Comparison of ENCODE assay signal across 18 cellular contexts in the genomic region with DNA sequence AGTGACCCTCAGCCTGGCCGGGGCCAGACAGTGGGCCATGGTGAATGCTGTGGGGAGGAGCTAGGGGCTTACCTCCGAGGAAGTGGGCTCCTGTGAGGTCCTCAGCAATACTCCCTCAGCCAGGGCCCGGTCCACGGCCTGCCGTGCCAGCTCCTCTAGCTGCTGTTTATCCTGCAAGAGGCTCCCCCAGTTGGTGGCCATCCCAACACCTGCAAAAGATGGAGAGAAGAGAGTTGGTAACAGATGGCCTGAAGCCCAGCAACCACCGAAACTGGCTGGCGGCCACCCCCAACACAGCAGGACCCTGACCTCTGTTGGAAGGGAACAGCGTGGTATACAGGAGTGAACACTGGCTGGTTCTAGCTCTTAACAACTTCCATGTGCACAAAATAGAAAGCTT. TPM values are rescaled to one million over a fixed set of nuclear protein-coding genes. Genes with fewer than 3 reads are reported as not detected.
A peak's percentile ranks its signal among the peaks of the same experiment; 100 is the strongest.
DNase-seq lines count a peak whose midpoint lies in the region; TF ChIP-seq lines count a peak whose summit lies in the region.
"Had no signal": no experiment of that assay in that cellular context is flagged by ENCODE, and none has a peak within 500 bp of the region (broad histone marks: within the 10 kb centered on the region; RNA-seq: fewer than 3 reads in every experiment).

No MANE protein-coding gene starts in this region.

- peak overlapping the region; percentile 45; the same call in 1 of the 2 replicates for H2AFZ ChIP-seq in OCI-LY7 (ENCODE audit: low read length)

- TF ChIP-seq CTCF in OCI-LY7 (conservative IDR thresholded peaks at IDR 0.05; ENCODE audit: low read length): no peak

- CTCF ChIA-PET in OCI-LY7 (lab: Charles Lee; ENCODE audit: unreplicated experiment): interaction anchor here (0.7 to 1.3 kb wide), 5 partner anchors 19 to 77 kb away, joined by 3 to 8 read pairs (median 4); a partner anchor contains a TSS

- no peaks in the 10 kb centered on the region for H4K20me1 ChIP-seq in OCI-LY7 (ENCODE audit: insufficient read depth, low read length)
- H4K20me1 ChIP-seq: BLaER1 had no signal

- H3K9me2 ChIP-seq in OCI-LY7 (ENCODE audit: insufficient read depth, low read length): no peaks in the 10 kb centered on the region
- H3K9me2 ChIP-seq: SK-N-SH had no signal

- POLR2A ChIA-PET in OCI-LY7 (lab: Charles Lee): interaction anchor here (0.6 to 2.0 kb wide), 8 partner anchors 8 to 326 kb away, joined by 3 to 10 read pairs (median 4); a partner anchor contains a TSS

- H3K79me2 ChIP-seq in OCI-LY7 (ENCODE audit: insufficient read depth, low read depth, low read length): peaks cover 13% of the 10 kb centered on the region; the same call in 1 of the 2 replicates

- H3K4me1 ChIP-seq in OCI-LY7 (ENCODE audit: insufficient read depth, low read length, poor library complexity, severe bottlenecking) (peaks cover 69% of the 10 kb centered on the region), skeletal muscle tissue (ENCODE audit: control insufficient read depth in 3 of 3, insufficient read depth in 3 of 3, low read length in 3 of 3) (peaks cover 34 to 37% (median 36%) of the 10 kb centered on the region in 3 donors)

- no peaks in the 10 kb centered on the region for H3K27me3 ChIP-seq in skeletal muscle tissue (ENCODE audit: control insufficient read depth in 3 of 3, insufficient read depth in 3 of 3, low read length in 3 of 3)
- H3K27me3 ChIP-seq: BLaER1, thyroid gland had no signal

- intact Hi-C loops in OCI-LY7 (cut with micrococcal nuclease; ENCODE audit: unreplicated experiment): loop anchor here (10.0 kb wide), 1 partner anchor 143 kb away; a partner anchor contains a TSS

- DNase-seq in NCI-H146 (lab: John Stamatoyannopoulos, UW): peak; percentile 18
- DNase-seq in NCI-H146 treated with DMSO at 0.1 percent for 48 hours (lab: John Stamatoyannopoulos, UW; ENCODE audit: unreplicated experiment): no peak
- DNase-seq in OCI-LY7 (ENCODE audit: low spot score): no peak
- DNase-seq in germinal center (ENCODE audit: low spot score): peak; percentile 38
- DNase-seq in NOMO-1 (lab: John Stamatoyannopoulos, UW; ENCODE audit: unreplicated experiment in 2 of 2): no peak
- DNase-seq in AML-193 (lab: John Stamatoyannopoulos, UW): no peak
- DNase-seq in hypothalamus (lab: John Stamatoyannopoulos, UW): no peak
- DNase-seq: activated CD4-positive, alpha-beta T cell treated with anti-CD3 and anti-CD28 coated beads for 4 hours; activated CD8-positive, alpha-beta memory T cell treated with anti-CD3 and anti-CD28 coated beads, Interleukin-2, amount 50 U/mL, for 4 hours; KG1; naive thymus-derived CD4-positive, alpha-beta T cell; SK-N-SH; thyroid gland had no signal

- H3K9me3 ChIP-seq in OCI-LY7 (ENCODE audit: low read length) (no peaks in the 10 kb centered on the region), skeletal muscle tissue (ENCODE audit: control insufficient read depth in 3 of 3, low read length in 3 of 3) (no peaks in the 10 kb centered on the region)
- H3K9me3 ChIP-seq: BLaER1, SK-N-SH, thyroid gland had no signal

- H3K4me2 ChIP-seq in OCI-LY7 (ENCODE audit: low read length): peak overlapping the region; percentile 85
- H3K4me2 ChIP-seq: BLaER1, SK-N-SH, smooth muscle cell had no signal

- H3K4me3 ChIP-seq in OCI-LY7 (ENCODE audit: low read depth, low read length, poor library complexity, severe bottlenecking): peak overlapping the region; percentile 54
- H3K4me3 ChIP-seq in skeletal muscle tissue (ENCODE audit: low read length in 3 of 3): peak overlapping the region in 1 of 3 donors; percentile 29
- H3K4me3 ChIP-seq: BLaER1, smooth muscle cell, thyroid gland had no signal

- H3K9ac ChIP-seq in skeletal muscle tissue (ENCODE audit: low read depth in 1 of 3, low read length in 3 of 3): peak overlapping the region; percentile 2 to 52 (median 33)
- H3K9ac ChIP-seq: BLaER1, SK-N-SH had no signal

- peak overlapping the region; percentile 92 for H3K27ac ChIP-seq in OCI-LY7 (ENCODE audit: low read depth, low read length, poor library complexity, severe bottlenecking)
- H3K27ac ChIP-seq in skeletal muscle tissue (ENCODE audit: low read depth, low read length): peak overlapping the region; percentile 63
- H3K27ac ChIP-seq: 22Rv1, BLaER1, thyroid gland had no signal

- no TSS peak for BruUV-seq in OCI-LY7 (replicated peaks; lab: Mats Ljungman, UMichigan)

- H3K36me3 ChIP-seq in OCI-LY7 (ENCODE audit: insufficient read depth, low read length) (peaks cover 33% of the 10 kb centered on the region), skeletal muscle tissue (ENCODE audit: control insufficient read depth in 3 of 3, insufficient read depth in 3 of 3, low read length in 3 of 3) (peaks cover 0 to 6% (median 0%) of the 10 kb centered on the region in 3 donors)
- H3K36me3 ChIP-seq: thyroid gland had no signal

RNA-seq across cellular contexts. Expression of a gene that starts 4.0 kb away (rescaled TPM):
- 91.4 and 105 TPM in 2 replicates for total RNA-seq in OCI-LY7 (2014; rRNA removed; shearing (Covaris generic))
- total RNA-seq in OCI-LY7 (2022) (78.7 and 103 TPM in 2 replicates), skeletal muscle tissue (18.3 TPM)

RNA-seq across cellular contexts. Expression of a gene that starts 4.0 kb away (rescaled TPM):
- 0.08 and 0.79 TPM in 2 replicates for total RNA-seq in OCI-LY7 (2014; rRNA removed; shearing (Covaris generic))
- 0.63 and 0.70 TPM in 2 replicates for total RNA-seq in OCI-LY7 (2022)
- 19.3 TPM for total RNA-seq in skeletal muscle tissue
- total RNA-seq: glomerular endothelial cell, smooth muscle cell had no signal

Comparison
In these comparisons a context has a peak if more than half of its experiments do, and no peak if none do; other contexts are left out.
1. DNase-seq: peak in NCI-H146 (single experiment) and germinal center (single experiment); none in NCI-H146 treated with DMSO at 0.1 percent for 48 hours (single experiment), OCI-LY7 (single experiment), NOMO-1 (0 of 2), AML-193 (0 of 2) and hypothalamus (0 of 51).
2. RNA of a gene that starts 4.0 kb away (total RNA-seq): 19.3 TPM in skeletal muscle tissue (single experiment); 0.08 to 0.79 TPM in OCI-LY7; every median in the first group is over 10 times any median in the second.